In genomic region chr3:43053291-43053690, GRCh38 we compare ENCODE assay signal across 36 cellular contexts.
"Had no signal": no experiment of that assay in that cellular context is flagged by ENCODE, and none has a peak within 500 bp of the region (broad histone marks: within the 10 kb centered on the region; RNA-seq: fewer than 3 reads in every experiment).

No MANE protein-coding gene starts in this region.

- DNase-seq: activated CD4-positive, alpha-beta T cell treated with anti-CD3 and anti-CD28 coated beads, Interleukin-2, amount 10 ng/mL, durations not matched to agents 24 days and 14 days; activated CD4-positive, alpha-beta T cell treated with anti-CD3 and anti-CD28 coated beads, Interleukin-2, amount 50 U/mL, for 4 hours; activated effector memory CD4-positive, alpha-beta T cell treated with anti-CD3 and anti-CD28 coated beads, Interleukin-2, amount 50 U/mL, for 16 hours; activated naive CD4-positive, alpha-beta T cell; activated naive CD4-positive, alpha-beta T cell treated with anti-CD3 and anti-CD28 coated beads, Interleukin-2, amount 50 U/mL, for 16 hours; activated naive CD8-positive, alpha-beta T cell treated with anti-CD3 and anti-CD28 coated beads for 36 hours; activated T-cell treated with anti-CD3 and anti-CD28 coated beads, Interleukin-2, amount 50 U/mL, for 1 hour; activated T-cell treated with anti-CD3 and anti-CD28 coated beads, Interleukin-2, amount 50 U/mL, for 72 hours; amygdala; body of pancreas; Kasumi-1; KG1; MG63; NCI-H1048; NCI-H1105 treated with DMSO at 0.1 percent for 48 hours; NCI-H1436; NCI-H1694; NCI-H1930; NCI-H2107; NCI-H2171; NCI-H510A; NCI-H526; NCI-H748 treated with DMSO at 0.1 percent for 48 hours; NK-92 treated with Interleukin-12 subunit alpha and Interleukin-12 subunit beta, amount 100 ng/mL, for 24 hours; PC-3; Peyer's patch; RPMI8226; SHP77 treated with DMSO at 0.1 percent for 48 hours; SK-N-SH had no signal

- H3K4me3 ChIP-seq: body of pancreas, breast epithelium, MG63, Peyer's patch, SJSA1 had no signal

- H3K4me1 ChIP-seq: body of pancreas, breast epithelium, Peyer's patch, SJSA1 had no signal

- ATAC-seq: activated T-cell treated with anti-CD3 and anti-CD28 coated beads, Interleukin-2, amount 50 U/mL, for 72 hours; activated T-helper 17 cell treated with anti-CD3 and anti-CD28 coated beads, Interleukin-2, amount 50 U/mL, for 72 hours; body of pancreas; PC-3 had no signal

- H3K4me2 ChIP-seq: SK-N-SH had no signal

- H3K27ac ChIP-seq: body of pancreas, breast epithelium, Peyer's patch, SJSA1 had no signal

- H3K27me3 Mint-ChIP-seq: activated CD4-positive, alpha-beta T cell treated with anti-CD3 and anti-CD28 coated beads, Interleukin-2, amount 10 ng/mL, durations not matched to agents 24 days and 14 days; activated naive CD8-positive, alpha-beta T cell treated with anti-CD3 and anti-CD28 coated beads for 36 hours had no signal

- H3K36me3 ChIP-seq: breast epithelium, MG63, Peyer's patch, SJSA1 had no signal

- H3K4me1 Mint-ChIP-seq: activated CD4-positive, alpha-beta T cell treated with anti-CD3 and anti-CD28 coated beads, Interleukin-2, amount 10 ng/mL, durations not matched to agents 24 days and 14 days; activated naive CD8-positive, alpha-beta T cell treated with anti-CD3 and anti-CD28 coated beads for 36 hours; activated T-helper 17 cell treated with anti-CD3 and anti-CD28 coated beads, Interleukin-2, amount 50 U/mL, for 72 hours had no signal

- FAIRE-seq: astrocyte, TTC549 had no signal

- H3K27ac Mint-ChIP-seq: activated CD4-positive, alpha-beta T cell treated with anti-CD3 and anti-CD28 coated beads, Interleukin-2, amount 10 ng/mL, durations not matched to agents 24 days and 14 days; activated naive CD8-positive, alpha-beta T cell treated with anti-CD3 and anti-CD28 coated beads for 36 hours; activated T-cell treated with anti-CD3 and anti-CD28 coated beads, Interleukin-2, amount 50 U/mL, for 72 hours; activated T-helper 17 cell treated with anti-CD3 and anti-CD28 coated beads, Interleukin-2, amount 50 U/mL, for 72 hours; T-helper 1 cell treated with Interleukin-12 subunit alpha and Interleukin-12 subunit beta and Interleukin-4 antibody, amounts not matched to agents 30 μg/mL and 1 μg/mL, for 36 hours; T-helper 2 cell treated with Interferon-gamma antibody and Interleukin-4, amounts not matched to agents 5 μg/mL and 100 μg/mL, for 36 hours had no signal

- H3K27me3 ChIP-seq: body of pancreas, breast epithelium, MG63, Peyer's patch, SJSA1 had no signal

- H3K9me3 ChIP-seq: body of pancreas, SJSA1, SK-N-SH had no signal

- H3K4me3 Mint-ChIP-seq: activated CD4-positive, alpha-beta T cell treated with anti-CD3 and anti-CD28 coated beads, Interleukin-2, amount 10 ng/mL, durations not matched to agents 24 days and 14 days; activated naive CD8-positive, alpha-beta T cell treated with anti-CD3 and anti-CD28 coated beads for 36 hours; activated T-cell treated with anti-CD3 and anti-CD28 coated beads, Interleukin-2, amount 50 U/mL, for 72 hours; activated T-helper 17 cell treated with anti-CD3 and anti-CD28 coated beads, Interleukin-2, amount 50 U/mL, for 72 hours; T-helper 1 cell treated with Interleukin-12 subunit alpha and Interleukin-12 subunit beta and Interleukin-4 antibody, amounts not matched to agents 30 μg/mL and 1 μg/mL, for 36 hours; T-helper 2 cell treated with Interferon-gamma antibody and Interleukin-4, amounts not matched to agents 5 μg/mL and 100 μg/mL, for 36 hours had no signal

- H3K9ac ChIP-seq: SK-N-SH had no signal
